8 cellular contexts compared by ENCODE assay signal in genomic region chr6:27126815-27127537, GRCh38.
A peak's percentile ranks its signal among the peaks of the same experiment; 100 is the strongest.
DNase-seq lines count a peak whose midpoint lies in the region; ATAC-seq and TF ChIP-seq lines count a peak whose summit lies in the region.

No MANE protein-coding gene starts in this region.

- H3K9me3 ChIP-seq in RWPE2 (ENCODE audit: severe bottlenecking) (no peaks in the 10 kb centered on the region), thyroid gland (no peaks in the 10 kb centered on the region)

- no peak for TF ChIP-seq POLR2A in thyroid gland (IDR thresholded peaks at IDR 0.05)

- H3K36me3 ChIP-seq in RWPE2 (ENCODE audit: low read depth) (no peaks in the 10 kb centered on the region), thyroid gland (no peaks in the 10 kb centered on the region)

- no peak overlapping the region for H3K27ac ChIP-seq in RWPE2 (ENCODE audit: poor library complexity, severe bottlenecking)
- peak overlapping the region in 1 of 3 donors; percentile 42 for H3K27ac ChIP-seq in thyroid gland

- peak; percentile 94 for TF ChIP-seq CTCF in RWPE2 (IDR thresholded peaks at IDR 0.05; ENCODE audit: poor library complexity, severe bottlenecking)
- TF ChIP-seq CTCF in omental fat pad (IDR thresholded peaks at IDR 0.05), result no peak
- peak; percentile 64 to 78 (median 76) for TF ChIP-seq CTCF in thyroid gland (IDR thresholded peaks at IDR 0.05)

- WGBS in thyroid gland, 2 donors, result 16 to 18% methylated on average over 23 of the region's 23 CpGs

- peak overlapping the region; percentile 2 for H3K4me3 ChIP-seq in RWPE2 (ENCODE audit: severe bottlenecking)
- H3K4me3 ChIP-seq in thyroid gland (replicated peaks in 1 of 3), result no peak overlapping the region

- H3K27me3 ChIP-seq in RWPE2 (ENCODE audit: insufficient read depth, poor library complexity, severe bottlenecking) (no peaks in the 10 kb centered on the region), thyroid gland (no peaks in the 10 kb centered on the region)

- DNase-seq in CD1c-positive myeloid dendritic cell (ENCODE audit: extremely low spot score) (peak; percentile 93), RWPE2 (ENCODE audit: low spot score) (peak; percentile 86), foreskin melanocyte (peak; percentile 92), omental fat pad (ENCODE audit: low spot score) (peak; percentile 76), thyroid gland (peak; percentile 86 to 89)
- peak; percentile 92 for DNase-seq in activated effector memory CD4-positive, alpha-beta T cell treated with anti-CD3 and anti-CD28 coated beads, Interleukin-2, amount 50 U/mL, for 16 hours

- intact Hi-C loops in thyroid gland (cut with DNase I), result loop anchor here (10.0 kb wide), 1 partner anchor 768 kb away; a partner anchor contains a TSS

- ATAC-seq in GM19351 (IDR thresholded peaks at IDR 0.05; ENCODE audit: unreplicated experiment) (peak; percentile 67), HG03571 (IDR thresholded peaks at IDR 0.05; ENCODE audit: unreplicated experiment) (peak; percentile 59), RWPE2 (ENCODE audit: low read depth) (peak; percentile 88), omental fat pad (ENCODE audit: low FRiP score) (peak; percentile 93)

- H3K4me1 ChIP-seq in RWPE2 (ENCODE audit: insufficient read depth, poor library complexity, severe bottlenecking) (peaks cover 10% of the 10 kb centered on the region), thyroid gland (peaks cover 3 to 5% of the 10 kb centered on the region in 2 donors)

Comparison
In these comparisons a context has a peak if more than half of its experiments do, and no peak if none do; other contexts are left out.
1. CTCF ChIP-seq: peak in RWPE2 (single experiment) and thyroid gland (6 of 6); none in omental fat pad (0 of 3).
2. Peak in every context shown above with its lines, with median percentiles within 50 percentile points of each other: DNase-seq and ATAC-seq.